1 cellular context compared by ENCODE assay signal in genomic region chr15:85793641-85794597, GRCh38.
TF ChIP-seq lines count a peak whose summit lies in the region.

No MANE protein-coding gene starts in this region.

TF ChIP-seq in K562, 482 proteins besides CTCF, POLR2A, EP300 and RAD21 (continued from another document):
- TF ChIP-seq ATF2 (CRISPR knock-in tag; IDR thresholded peaks at IDR 0.05) (no peak), HDAC8 (tag; IDR thresholded peaks at IDR 0.05) (no peak), MLLT1 (IDR thresholded peaks at IDR 0.05) (no peak), MGA (IDR thresholded peaks at IDR 0.05) (no peak), ID3 (CRISPR knock-in tag; IDR thresholded peaks at IDR 0.05) (no peak), ID3 (tag; IDR thresholded peaks at IDR 0.05) (no peak), KDM1A (IDR thresholded peaks at IDR 0.05) (no peak), U2AF2 (optimal IDR thresholded peaks at IDR 0.05; ENCODE audit: low read depth, low read length) (no peak), FOXA3 (CRISPR knock-in tag; conservative IDR thresholded peaks at IDR 0.05 in 1 of 2, IDR thresholded peaks at IDR 0.05 in 1 of 2) (no peak), ELF1 (tag; IDR thresholded peaks at IDR 0.05) (no peak), RBM14 (IDR thresholded peaks at IDR 0.05; ENCODE audit: borderline replicate concordance, insufficient read depth, low read depth, low read length) (no peak), ZNF586 (CRISPR knock-in tag; conservative IDR thresholded peaks at IDR 0.05) (no peak), ZSCAN32 (CRISPR knock-in tag; IDR thresholded peaks at IDR 0.05) (no peak), TBP (optimal IDR thresholded peaks at IDR 0.05; ENCODE audit: low read depth, low read length) (no peak), NCOA2 (IDR thresholded peaks at IDR 0.05; ENCODE audit: partially characterized antibody in 2 of 2) (no peak), MBD1 (CRISPR knock-in tag; IDR thresholded peaks at IDR 0.05) (no peak), ZNF165 (CRISPR knock-in tag; IDR thresholded peaks at IDR 0.05; ENCODE audit: borderline replicate concordance) (no peak), KLF13 (tag; IDR thresholded peaks at IDR 0.05; ENCODE audit: borderline replicate concordance, low read depth) (no peak)
TF ChIP-seq in K562: peak in this region for 0.
